Comparison of ENCODE assay signal across 20 cellular contexts in genomic region chr10:97961979-97962378, GRCh38.
"Had no signal": no experiment of that assay in that cellular context is flagged by ENCODE, and none has a peak within 500 bp of the region (broad histone marks: within the 10 kb centered on the region; RNA-seq: fewer than 3 reads in every experiment).

No MANE protein-coding gene starts in this region.

- H3K36me3 Mint-ChIP-seq: activated CD8-positive, alpha-beta memory T cell treated with anti-CD3 and anti-CD28 coated beads, Interleukin-2, amount 10 ng/mL, durations not matched to agents 7 days and 5 days; activated naive CD4-positive, alpha-beta T cell treated with anti-CD3 and anti-CD28 coated beads, Interleukin-2, amount 50 U/mL, for 24 hours; stimulated activated naive B cell treated with anti-CD40 and anti-IgM and Interleukin-4, amounts not matched to agents 10 μg/mL and 1 μg/mL and 100 μg/mL, for 72 hours had no signal

- H3K4me1 ChIP-seq: adrenal gland, esophagus muscularis mucosa, tibial nerve, vagina had no signal

- H3K4me3 ChIP-seq: adrenal gland, coronary artery, esophagus muscularis mucosa, skin epidermis, tibial nerve, vagina had no signal

- H3K27ac ChIP-seq: adrenal gland, coronary artery, esophagus muscularis mucosa, skin epidermis, tibial nerve, vagina had no signal

- H3K36me3 ChIP-seq: adrenal gland, esophagus muscularis mucosa, tibial nerve, vagina had no signal

- DNase-seq: activated CD4-positive, alpha-beta T cell treated with anti-CD3 and anti-CD28 coated beads, Interleukin-2, amount 50 U/mL, for 48 hours; activated CD8-positive, alpha-beta memory T cell treated with anti-CD3 and anti-CD28 coated beads, Interleukin-2, amount 10 ng/mL, durations not matched to agents 7 days and 5 days; activated effector memory CD4-positive, alpha-beta T cell treated with anti-CD3 and anti-CD28 coated beads, Interleukin-2, amount 50 U/mL, for 16 hours; activated T-cell treated with anti-CD3 and anti-CD28 coated beads, Interleukin-2, amount 50 U/mL, for 24 hours; adrenal gland; central memory CD4-positive, alpha-beta T cell; hippocampal formation; kidney; nephron progenitor cell; occipital lobe; right cardiac atrium; stimulated activated CD4-positive, alpha-beta T cell treated with anti-CD3 and anti-CD28 coated beads, Interleukin-15, amount 100 ng/mL, for 24 hours; stimulated activated CD4-positive, alpha-beta T cell treated with anti-CD3 and anti-CD28 coated beads, Interleukin-4, amount 100 ng/mL, for 1 hour; stimulated activated naive B cell treated with anti-CD40 and anti-IgM and Interleukin-4, amounts not matched to agents 10 μg/mL and 1 μg/mL and 100 μg/mL, for 72 hours had no signal

- H3K9me3 ChIP-seq: adrenal gland, esophagus muscularis mucosa, tibial nerve, vagina had no signal

- ATAC-seq: activated CD8-positive, alpha-beta memory T cell treated with anti-CD3 and anti-CD28 coated beads, Interleukin-2, amount 10 ng/mL, durations not matched to agents 7 days and 5 days; right cardiac atrium; stimulated activated naive B cell treated with anti-CD40 and anti-IgM and Interleukin-4, amounts not matched to agents 10 μg/mL and 1 μg/mL and 100 μg/mL, for 72 hours had no signal

- H3K4me1 Mint-ChIP-seq: activated CD8-positive, alpha-beta memory T cell treated with anti-CD3 and anti-CD28 coated beads, Interleukin-2, amount 10 ng/mL, durations not matched to agents 7 days and 5 days; activated naive CD4-positive, alpha-beta T cell treated with anti-CD3 and anti-CD28 coated beads, Interleukin-2, amount 50 U/mL, for 24 hours; nephron progenitor cell; stimulated activated naive B cell treated with anti-CD40 and anti-IgM and Interleukin-4, amounts not matched to agents 10 μg/mL and 1 μg/mL and 100 μg/mL, for 72 hours had no signal

- H3K27me3 ChIP-seq: vagina had no signal

- H3K4me3 Mint-ChIP-seq: activated CD8-positive, alpha-beta memory T cell treated with anti-CD3 and anti-CD28 coated beads, Interleukin-2, amount 10 ng/mL, durations not matched to agents 7 days and 5 days; activated naive CD4-positive, alpha-beta T cell treated with anti-CD3 and anti-CD28 coated beads, Interleukin-2, amount 50 U/mL, for 24 hours; activated T-cell treated with anti-CD3 and anti-CD28 coated beads, Interleukin-2, amount 50 U/mL, for 24 hours; nephron progenitor cell; stimulated activated naive B cell treated with anti-CD40 and anti-IgM and Interleukin-4, amounts not matched to agents 10 μg/mL and 1 μg/mL and 100 μg/mL, for 72 hours had no signal

- H3K9me3 Mint-ChIP-seq: activated naive CD4-positive, alpha-beta T cell treated with anti-CD3 and anti-CD28 coated beads, Interleukin-2, amount 50 U/mL, for 24 hours; activated T-cell treated with anti-CD3 and anti-CD28 coated beads, Interleukin-2, amount 50 U/mL, for 24 hours; nephron progenitor cell; stimulated activated naive B cell treated with anti-CD40 and anti-IgM and Interleukin-4, amounts not matched to agents 10 μg/mL and 1 μg/mL and 100 μg/mL, for 72 hours had no signal
